23 cellular contexts compared by ENCODE assay signal in the genomic region with DNA sequence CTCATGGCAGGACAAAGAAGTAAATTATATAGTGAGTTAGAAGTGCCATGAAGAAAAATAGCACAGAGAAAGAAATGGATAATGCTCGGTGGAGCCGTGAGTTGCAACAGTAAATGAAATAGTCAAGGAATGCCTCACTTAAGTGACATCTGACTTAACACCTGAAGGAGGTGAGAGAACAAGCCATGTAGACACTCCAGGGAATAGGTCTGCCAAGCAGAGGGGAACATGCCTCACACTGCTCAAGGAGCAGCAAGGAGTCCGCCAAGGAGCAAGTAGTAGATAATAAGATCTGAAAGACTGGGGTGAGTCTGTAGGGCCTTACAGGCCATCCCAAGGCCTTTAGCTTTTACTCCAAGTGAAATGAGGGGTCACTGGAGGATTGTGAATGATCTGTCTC.
"Had no signal": no experiment of that assay in that cellular context is flagged by ENCODE, and none has a peak within 500 bp of the region (broad histone marks: within the 10 kb centered on the region; RNA-seq: fewer than 3 reads in every experiment).

No MANE protein-coding gene starts in this region.

- DNase-seq: Kasumi-1, MM.1S, NCI-H1092 treated with DMSO at 0.1 percent for 48 hours, NCI-H1436, NCI-H187, NCI-H2029, NCI-H2081 treated with DMSO at 0.1 percent for 48 hours, NCI-H2171, NCI-H226, NCI-H446, NCI-H510A, NCI-H524 treated with DMSO at 0.1 percent for 48 hours, NCI-H69, NCI-H774, PC-3, SHP77 had no signal

- H3K9ac ChIP-seq: KMS-11 had no signal

- H3K4me3 ChIP-seq: K562 had no signal

- FAIRE-seq: HTR-8/SVneo, K562 had no signal

- H3K4me2 ChIP-seq: KMS-11 had no signal

- ATAC-seq: K562, Panc1, PC-3, SK-N-SH treated with all-trans-retinoic acid at 6 μM for 48 hours had no signal

- H3K27ac ChIP-seq: HL-60, KMS-11, RWPE1 had no signal
